In genomic region chr21:27171704-27172103, GRCh38 we compare ENCODE assay signal across 22 cellular contexts.
DNase-seq lines count a peak whose midpoint lies in the region; ATAC-seq and TF ChIP-seq lines count a peak whose summit lies in the region.
"Had no signal": no experiment of that assay in that cellular context is flagged by ENCODE, and none has a peak within 500 bp of the region (broad histone marks: within the 10 kb centered on the region; RNA-seq: fewer than 3 reads in every experiment).

No MANE protein-coding gene starts in this region.

- no peak overlapping the region for H3K4me3 Mint-ChIP-seq in nephron
- H3K4me3 Mint-ChIP-seq in endothelial cell (ENCODE audit: unreplicated experiment), result no peak overlapping the region
- H3K4me3 Mint-ChIP-seq: activated naive CD8-positive, alpha-beta T cell treated with anti-CD3 and anti-CD28 coated beads, Interleukin-2, amount 10 ng/mL, durations not matched to agents 7 days and 5 days; CD8-positive, alpha-beta memory T cell; nephron progenitor cell had no signal

- no peaks in the 10 kb centered on the region for H3K9me3 Mint-ChIP-seq in nephron
- H3K9me3 Mint-ChIP-seq in endothelial cell (ENCODE audit: unreplicated experiment), result no peaks in the 10 kb centered on the region
- H3K9me3 Mint-ChIP-seq: nephron progenitor cell had no signal

- POLR2A ChIA-PET in AG04449 (lab: Yijun Ruan, JAX), result no interaction called here

- CTCF ChIA-PET in AG04449 (lab: Yijun Ruan, JAX), result no interaction called here

- DNase-seq in AG04449 (ENCODE audit: low read depth, low spot score), result peak; percentile 16
- peak; percentile 65 for DNase-seq in LHCN-M2 (ENCODE audit: low read depth)
- DNase-seq in fibroblast of the conjunctiva (ENCODE audit: low read depth), result peak; percentile 74
- DNase-seq in NK-92 (lab: John Stamatoyannopoulos, UW; ENCODE audit: unreplicated experiment), result no peak
- DNase-seq in endothelial cell (ENCODE audit: low spot score), result no peak
- DNase-seq: activated CD8-positive, alpha-beta memory T cell treated with anti-CD3 and anti-CD28 coated beads for 24 hours; activated naive CD8-positive, alpha-beta T cell treated with anti-CD3 and anti-CD28 coated beads, Interleukin-2, amount 10 ng/mL, durations not matched to agents 7 days and 5 days; CD8-positive, alpha-beta memory T cell; central memory CD4-positive, alpha-beta T cell; DND-41; mesendoderm; NCI-H1092; NCI-H2081; NCI-H510A; nephron progenitor cell; SJCRH30; stimulated activated naive CD8-positive, alpha-beta T cell treated with anti-CD3 and anti-CD28 coated beads, Interleukin-15, Interleukin-2, amounts not matched to agents 100 U/mL and 50 U/mL, for 24 hours; T-helper 2 cell; upper lobe of right lung had no signal

- ATAC-seq in HG03045 (IDR thresholded peaks at IDR 0.05; ENCODE audit: unreplicated experiment) (no peak), GM21423 (IDR thresholded peaks at IDR 0.05; ENCODE audit: unreplicated experiment) (no peak)
- ATAC-seq: stimulated activated naive CD8-positive, alpha-beta T cell treated with anti-CD3 and anti-CD28 coated beads, Interleukin-15, Interleukin-2, amounts not matched to agents 100 U/mL and 50 U/mL, for 24 hours; upper lobe of right lung had no signal

- peaks cover 5% of the 10 kb centered on the region for H3K4me1 Mint-ChIP-seq in nephron
- no peaks in the 10 kb centered on the region for H3K4me1 Mint-ChIP-seq in endothelial cell (ENCODE audit: unreplicated experiment)
- H3K4me1 Mint-ChIP-seq: activated naive CD8-positive, alpha-beta T cell treated with anti-CD3 and anti-CD28 coated beads, Interleukin-2, amount 10 ng/mL, durations not matched to agents 7 days and 5 days; CD8-positive, alpha-beta memory T cell; nephron progenitor cell had no signal

- no peaks in the 10 kb centered on the region for H3K27me3 Mint-ChIP-seq in nephron (ENCODE audit: low read depth)
- H3K27me3 Mint-ChIP-seq in endothelial cell (ENCODE audit: unreplicated experiment), result peaks cover 4% of the 10 kb centered on the region
- H3K27me3 Mint-ChIP-seq: activated naive CD8-positive, alpha-beta T cell treated with anti-CD3 and anti-CD28 coated beads, Interleukin-2, amount 10 ng/mL, durations not matched to agents 7 days and 5 days; CD8-positive, alpha-beta memory T cell had no signal

- H3K36me3 Mint-ChIP-seq in nephron (ENCODE audit: low read depth) (no peaks in the 10 kb centered on the region), endothelial cell (ENCODE audit: low read depth, unreplicated experiment) (no peaks in the 10 kb centered on the region)
- H3K36me3 Mint-ChIP-seq: activated naive CD8-positive, alpha-beta T cell treated with anti-CD3 and anti-CD28 coated beads, Interleukin-2, amount 10 ng/mL, durations not matched to agents 7 days and 5 days; CD8-positive, alpha-beta memory T cell had no signal

- H3K27ac Mint-ChIP-seq in nephron, result peak overlapping the region in 2 of 3 experiments; percentile 4 to 9
- no peak overlapping the region for H3K27ac Mint-ChIP-seq in endothelial cell (ENCODE audit: unreplicated experiment)
- H3K27ac Mint-ChIP-seq: activated naive CD8-positive, alpha-beta T cell treated with anti-CD3 and anti-CD28 coated beads, Interleukin-2, amount 10 ng/mL, durations not matched to agents 7 days and 5 days; CD8-positive, alpha-beta memory T cell; nephron progenitor cell had no signal

- no peak overlapping the region for H3K4me3 ChIP-seq in AG04449 (ENCODE audit: low read depth, low read length)
- H3K4me3 ChIP-seq: SJCRH30, upper lobe of right lung had no signal

- no peak for TF ChIP-seq CTCF in AG04449 (IDR thresholded peaks at IDR 0.05; ENCODE audit: insufficient read depth, low read length, missing control alignments)
- no peak for TF ChIP-seq CTCF in nephron (IDR thresholded peaks at IDR 0.05; ENCODE audit: unreplicated experiment in 3 of 3)
- TF ChIP-seq CTCF in endothelial cell (IDR thresholded peaks at IDR 0.05; ENCODE audit: unreplicated experiment), result no peak

Comparison
In these comparisons a context has a peak if more than half of its experiments do, and no peak if none do; other contexts are left out.
1. DNase-seq: peak in AG04449 (single experiment), LHCN-M2 (single experiment) and fibroblast of the conjunctiva (single experiment); none in NK-92 (single experiment) and endothelial cell (single experiment).